In the genomic region with DNA sequence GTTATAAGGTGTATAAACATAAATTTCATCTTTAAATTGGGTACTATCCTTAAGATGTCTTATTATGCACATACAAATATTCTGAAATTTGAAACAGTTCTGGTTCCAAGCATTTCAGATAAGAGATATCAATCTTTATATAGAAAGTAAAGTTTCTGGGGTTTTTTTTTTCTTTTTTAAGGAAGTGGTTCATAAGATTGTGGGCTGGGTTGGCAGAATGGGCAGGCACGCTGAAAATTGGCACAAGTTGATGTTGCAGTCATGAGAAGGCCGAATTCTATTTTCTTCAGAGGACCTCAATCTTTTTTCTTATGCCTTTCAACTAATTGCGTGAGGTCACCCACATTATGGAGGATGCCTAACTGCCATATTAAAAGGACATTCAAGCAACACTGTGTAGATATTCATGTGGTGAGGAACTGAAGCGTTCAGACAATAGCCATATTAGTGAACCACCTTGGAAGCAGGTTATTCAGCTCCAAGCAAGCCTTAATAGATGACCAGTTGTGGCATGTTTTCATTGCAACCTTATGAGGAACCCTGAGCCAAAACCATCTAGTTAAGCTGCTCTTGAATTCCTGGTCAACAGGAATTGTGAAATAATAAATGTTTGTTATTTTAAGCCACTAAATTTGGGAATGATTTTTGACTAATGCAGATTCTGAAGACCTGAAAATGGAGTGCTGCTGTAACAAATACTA, we compare ENCODE assay signal across 27 cellular contexts.
A peak's percentile ranks its signal among the peaks of the same experiment; 100 is the strongest.
DNase-seq lines count a peak whose midpoint lies in the region; ATAC-seq and TF ChIP-seq lines count a peak whose summit lies in the region.
"Had no signal": no experiment of that assay in that cellular context is flagged by ENCODE, and none has a peak within 500 bp of the region (broad histone marks: within the 10 kb centered on the region; RNA-seq: fewer than 3 reads in every experiment).

No MANE protein-coding gene starts in this region.

- H3K9ac ChIP-seq in mammary epithelial cell (ENCODE audit: insufficient read depth, low read length): no peak overlapping the region
- H3K9ac ChIP-seq: GM23248, neural progenitor cell had no signal

- 8% methylated on average over 4 of the region's 4 CpGs for WGBS in mammary epithelial cell (ENCODE audit: low coverage, missing lambda C conversion rate)
- WGBS in upper lobe of left lung, 2 donors: 59 to 76% methylated on average over 4 of the region's 4 CpGs

- H3K4me3 Mint-ChIP-seq in activated T-helper 17 cell treated with anti-CD3 and anti-CD28 coated beads, Interleukin-2, amount 50 U/mL, for 72 hours: no peak overlapping the region
- H3K4me3 Mint-ChIP-seq: effector memory CD8-positive, alpha-beta T cell; HFFc6; neural progenitor cell; type B pancreatic cell had no signal

- H3K9me3 Mint-ChIP-seq in activated T-helper 17 cell treated with anti-CD3 and anti-CD28 coated beads, Interleukin-2, amount 50 U/mL, for 72 hours: no peaks in the 10 kb centered on the region
- H3K9me3 Mint-ChIP-seq: effector memory CD8-positive, alpha-beta T cell; HFFc6; neural progenitor cell; type B pancreatic cell had no signal

- H3K4me1 Mint-ChIP-seq in activated T-helper 17 cell treated with anti-CD3 and anti-CD28 coated beads, Interleukin-2, amount 50 U/mL, for 72 hours: no peaks in the 10 kb centered on the region
- H3K4me1 Mint-ChIP-seq: neural progenitor cell had no signal

- H3K27me3 ChIP-seq in mammary epithelial cell (ENCODE audit: insufficient read depth, low read length) (no peaks in the 10 kb centered on the region), foreskin keratinocyte (no peaks in the 10 kb centered on the region), upper lobe of left lung (no peaks in the 10 kb centered on the region)
- H3K27me3 ChIP-seq: adrenal gland, brain microvascular endothelial cell, colonic mucosa, heart left ventricle, neural progenitor cell had no signal

- no peak overlapping the region for H2AFZ ChIP-seq in mammary epithelial cell (ENCODE audit: low read depth, low read length)
- H2AFZ ChIP-seq: GM23248, neural progenitor cell had no signal

- H3K36me3 Mint-ChIP-seq in activated T-helper 17 cell treated with anti-CD3 and anti-CD28 coated beads, Interleukin-2, amount 50 U/mL, for 72 hours (ENCODE audit: low read depth): no peaks in the 10 kb centered on the region

- TF ChIP-seq POLR2A in upper lobe of left lung (IDR thresholded peaks at IDR 0.05): no peak

- H3K27ac Mint-ChIP-seq in activated T-helper 17 cell treated with anti-CD3 and anti-CD28 coated beads, Interleukin-2, amount 50 U/mL, for 72 hours: no peak overlapping the region
- H3K27ac Mint-ChIP-seq: effector memory CD8-positive, alpha-beta T cell; HFFc6; neural progenitor cell; progenitor cell of endocrine pancreas; type B pancreatic cell had no signal

- no peaks in the 10 kb centered on the region for H3K9me3 ChIP-seq in mammary epithelial cell (replicated peaks; ENCODE audit: insufficient read depth, low read length)
- H3K9me3 ChIP-seq in upper lobe of left lung: no peaks in the 10 kb centered on the region
- H3K9me3 ChIP-seq: A549, adrenal gland, colonic mucosa, heart left ventricle had no signal

- H3K27ac ChIP-seq in mammary epithelial cell (ENCODE audit: insufficient read depth, low read depth, low read length) (no peak overlapping the region), foreskin keratinocyte (no peak overlapping the region), upper lobe of left lung (no peak overlapping the region)
- H3K27ac ChIP-seq: A549, adrenal gland, brain microvascular endothelial cell, colonic mucosa, GM23248, heart left ventricle, neural progenitor cell had no signal

- TF ChIP-seq CTCF in AG10803 (conservative IDR thresholded peaks at IDR 0.05; ENCODE audit: low read length): no peak
- TF ChIP-seq CTCF in mammary epithelial cell (conservative IDR thresholded peaks at IDR 0.05 in 1 of 2, IDR thresholded peaks at IDR 0.05 in 1 of 2; ENCODE audit: extremely low read depth in 1 of 2, insufficient read depth in 1 of 2, low read depth in 1 of 2, low read length in 2 of 2): no peak
- no peak for TF ChIP-seq CTCF in foreskin keratinocyte (conservative IDR thresholded peaks at IDR 0.05)
- TF ChIP-seq CTCF in upper lobe of left lung (IDR thresholded peaks at IDR 0.05): no peak

- peaks cover 4% of the 10 kb centered on the region for H3K36me3 ChIP-seq in mammary epithelial cell (ENCODE audit: insufficient read depth, low read length)
- peaks cover 0 to 32% (median 4%) of the 10 kb centered on the region in 4 donors for H3K36me3 ChIP-seq in upper lobe of left lung
- H3K36me3 ChIP-seq: colonic mucosa had no signal

- H3K79me2 ChIP-seq in mammary epithelial cell (ENCODE audit: insufficient read depth, low read length): peaks cover 9% of the 10 kb centered on the region

- H3K4me3 ChIP-seq in AG10803 (ENCODE audit: low read length) (no peak overlapping the region), mammary epithelial cell (replicated peaks in 1 of 3; ENCODE audit: insufficient read depth in 1 of 3, low read depth in 2 of 3, low read length in 3 of 3) (no peak overlapping the region), upper lobe of left lung (no peak overlapping the region)
- H3K4me3 ChIP-seq: A549, adrenal gland, colonic mucosa, GM23248, heart left ventricle, neural progenitor cell had no signal

- no peak for TF ChIP-seq EP300 in upper lobe of left lung (IDR thresholded peaks at IDR 0.05)

- BruUV-seq in mammary epithelial cell (replicated peaks; lab: Mats Ljungman, UMichigan): no TSS peak

- CTCF ChIA-PET in mammary epithelial cell (lab: Charles Lee; ENCODE audit: low non-redundant PET): interaction anchor here (0.7 kb wide), 1 partner anchor 24 kb away, joined by 3 read pairs; no protein-coding TSS in a partner anchor

- H3K27me3 Mint-ChIP-seq in activated T-helper 17 cell treated with anti-CD3 and anti-CD28 coated beads, Interleukin-2, amount 50 U/mL, for 72 hours: peaks cover 4% of the 10 kb centered on the region
- H3K27me3 Mint-ChIP-seq: effector memory CD8-positive, alpha-beta T cell; progenitor cell of endocrine pancreas; type B pancreatic cell had no signal

- dilution Hi-C loops in mammary epithelial cell (cut with HindIII; ENCODE audit: low sequenced_read_pairs): no loop called here

- in situ Hi-C loops in mammary epithelial cell (cut with MboI; ENCODE audit: low sequenced_read_pairs in 2 of 2): no loop called here

- H3K4me1 ChIP-seq in mammary epithelial cell (ENCODE audit: insufficient read depth, low read length) (peaks cover 13% of the 10 kb centered on the region), foreskin keratinocyte (no peaks in the 10 kb centered on the region), upper lobe of left lung (peaks cover 0 to 6% (median 1%) of the 10 kb centered on the region in 4 donors)
- H3K4me1 ChIP-seq: A549, colonic mucosa, neural progenitor cell had no signal

- H4K20me1 ChIP-seq in mammary epithelial cell (ENCODE audit: insufficient read depth, low read length): no peaks in the 10 kb centered on the region

- intact Hi-C loops in mammary epithelial cell (cut with micrococcal nuclease): no loop called here

- ATAC-seq in foreskin keratinocyte (no peak), HG02588 (IDR thresholded peaks at IDR 0.05; ENCODE audit: unreplicated experiment) (no peak), upper lobe of left lung (ENCODE audit: low FRiP score in 2 of 2) (no peak)
- no peak for ATAC-seq in activated T-helper 17 cell treated with anti-CD3 and anti-CD28 coated beads, Interleukin-2, amount 50 U/mL, for 72 hours (replicated peaks)
- ATAC-seq: A549; effector memory CD8-positive, alpha-beta T cell; heart left ventricle had no signal

- DNase-seq in AG10803 (ENCODE audit: low read depth) (peak; percentile 26), M059J (ENCODE audit: low read depth) (peak; percentile 8), mammary epithelial cell (peak; percentile 60), foreskin keratinocyte (peak; percentile 32 to 65), NCI-H146 treated with DMSO at 0.1 percent for 48 hours (lab: John Stamatoyannopoulos, UW; ENCODE audit: unreplicated experiment) (no peak), upper lobe of left lung (no peak)
- DNase-seq: activated CD4-positive, alpha-beta T cell treated with anti-CD3 and anti-CD28 coated beads for 1 hour; activated CD8-positive, alpha-beta memory T cell treated with anti-CD3 and anti-CD28 coated beads for 24 hours; activated naive CD4-positive, alpha-beta T cell; activated T-cell treated with anti-CD3 and anti-CD28 coated beads, Interleukin-2, amount 50 U/mL, for 1 hour; brain microvascular endothelial cell; colonic mucosa; DMS79; effector memory CD8-positive, alpha-beta T cell; GM23248; heart left ventricle; HFFc6; NCI-H187; NCI-H524 treated with DMSO at 0.1 percent for 48 hours; T1000 had no signal

- peak overlapping the region; percentile 0 for H3K4me2 ChIP-seq in mammary epithelial cell (ENCODE audit: insufficient read depth, low read depth, low read length)
- H3K4me2 ChIP-seq: A549, neural progenitor cell had no signal

Comparison
In these comparisons a context has a peak if more than half of its experiments do, and no peak if none do; other contexts are left out.
1. DNase-seq: peak in AG10803 (single experiment), M059J (single experiment), mammary epithelial cell (single experiment) and foreskin keratinocyte (2 of 2); none in NCI-H146 treated with DMSO at 0.1 percent for 48 hours (single experiment) and upper lobe of left lung (0 of 2).